8 cellular contexts compared by ENCODE assay signal in the genomic region with DNA sequence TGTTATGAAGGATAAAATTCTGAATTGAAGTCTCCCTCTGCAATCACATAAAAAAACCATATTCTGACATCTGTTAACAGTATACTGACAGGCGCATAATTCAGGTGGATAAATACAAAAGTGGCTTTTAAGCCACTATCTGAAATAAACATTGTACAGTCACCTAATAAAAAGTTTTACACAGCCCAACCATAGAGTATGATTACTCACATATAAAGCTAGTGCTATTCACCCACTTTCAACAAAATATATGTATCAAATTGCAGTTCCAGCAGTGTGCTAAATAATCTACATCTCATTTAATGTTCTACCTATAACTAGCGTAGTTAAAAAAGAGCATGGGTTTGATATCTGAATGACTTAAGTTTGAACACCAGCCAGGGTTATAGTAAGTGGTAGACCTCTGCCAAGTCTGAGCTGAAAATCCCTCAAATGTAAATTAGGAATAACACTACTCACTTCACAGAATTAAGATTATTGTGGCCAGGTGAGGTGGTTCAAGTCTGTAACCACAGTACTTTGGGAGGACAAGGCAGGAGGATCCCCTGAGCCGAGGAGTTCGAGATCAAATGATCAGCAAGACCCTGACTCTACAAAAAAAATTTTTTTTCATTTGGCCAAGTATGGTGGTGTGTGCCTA.
DNase-seq lines count a peak whose midpoint lies in the region; ATAC-seq and TF ChIP-seq lines count a peak whose summit lies in the region.
"Had no signal": no experiment of that assay in that cellular context is flagged by ENCODE, and none has a peak within 500 bp of the region (broad histone marks: within the 10 kb centered on the region; RNA-seq: fewer than 3 reads in every experiment).

No MANE protein-coding gene starts in this region.

- H3K79me2 ChIP-seq in SU-DHL-6 (ENCODE audit: insufficient read depth, low read length): peaks cover 11% of the 10 kb centered on the region; the same call in 1 of the 2 replicates

- no peaks in the 10 kb centered on the region for H3K9me3 ChIP-seq in SU-DHL-6 (ENCODE audit: insufficient read depth, low read length)

- peaks cover 7% of the 10 kb centered on the region; the same call in 1 of the 2 replicates for H3F3A ChIP-seq in SU-DHL-6 (ENCODE audit: insufficient read depth)

- peaks cover 4% of the 10 kb centered on the region; the same call in 1 of the 2 replicates for H3K36me3 ChIP-seq in SU-DHL-6 (ENCODE audit: low read length)

- no peak overlapping the region for H2AFZ ChIP-seq in SU-DHL-6 (ENCODE audit: low read depth, low read length, severe bottlenecking)

- TF ChIP-seq CTCF in GM12864 (IDR thresholded peaks at IDR 0.05; ENCODE audit: low read depth, low read length, missing control alignments): no peak
- no peak for TF ChIP-seq CTCF in SU-DHL-6 (IDR thresholded peaks at IDR 0.05; ENCODE audit: insufficient read depth, low read length, poor library complexity, severe bottlenecking)
- no peak for TF ChIP-seq CTCF in fibroblast of mammary gland (conservative IDR thresholded peaks at IDR 0.05; ENCODE audit: control insufficient read depth, insufficient read depth, low read depth, low read length)

- DNase-seq in GM12864 (ENCODE audit: low read depth) (no peak), fibroblast of mammary gland (ENCODE audit: low read depth) (no peak), skeletal muscle cell (ENCODE audit: low read depth) (no peak), inferior parietal cortex (ENCODE audit: extremely low spot score) (no peak)
- no peak for DNase-seq in stimulated activated CD4-positive, alpha-beta T cell treated with anti-CD3 and anti-CD28 coated beads, Interleukin-15, amount 100 ng/mL, for 24 hours
- DNase-seq: activated gamma-delta T cell treated with Interleukin-2 at 50 U/mL for 16 hours had no signal

- no peak overlapping the region for H3K27ac ChIP-seq in SU-DHL-6 (ENCODE audit: low read depth, low read length)

- peak overlapping the region; percentile 74 for H3K4me2 ChIP-seq in SU-DHL-6 (ENCODE audit: low read depth, low read length, poor library complexity, severe bottlenecking)

- H3K27me3 ChIP-seq in SU-DHL-6 (ENCODE audit: low read length): no peaks in the 10 kb centered on the region

- peaks cover 27% of the 10 kb centered on the region for H4K20me1 ChIP-seq in SU-DHL-6 (ENCODE audit: low read depth, low read length)

- H3K4me3 ChIP-seq in GM12864 (ENCODE audit: low read depth, low read length): peak overlapping the region; percentile 100; the same call in 1 of the 2 replicates
- no peak overlapping the region for H3K4me3 ChIP-seq in SU-DHL-6 (ENCODE audit: insufficient read depth, low read length, poor library complexity, severe bottlenecking)
- peak overlapping the region; percentile 81 for H3K4me3 ChIP-seq in fibroblast of mammary gland (ENCODE audit: control insufficient read depth, low read depth, low read length)
- H3K4me3 ChIP-seq in skeletal muscle cell (ENCODE audit: low read depth, low read length): peak overlapping the region; percentile 88

- H3K9me2 ChIP-seq in SU-DHL-6 (replicated peaks; ENCODE audit: insufficient read depth, low read length): no peaks in the 10 kb centered on the region

- ATAC-seq in HG02678 (IDR thresholded peaks at IDR 0.05; ENCODE audit: unreplicated experiment): no peak

- no peak overlapping the region for H3K9ac ChIP-seq in SU-DHL-6 (ENCODE audit: low read length)
